In the genomic region with DNA sequence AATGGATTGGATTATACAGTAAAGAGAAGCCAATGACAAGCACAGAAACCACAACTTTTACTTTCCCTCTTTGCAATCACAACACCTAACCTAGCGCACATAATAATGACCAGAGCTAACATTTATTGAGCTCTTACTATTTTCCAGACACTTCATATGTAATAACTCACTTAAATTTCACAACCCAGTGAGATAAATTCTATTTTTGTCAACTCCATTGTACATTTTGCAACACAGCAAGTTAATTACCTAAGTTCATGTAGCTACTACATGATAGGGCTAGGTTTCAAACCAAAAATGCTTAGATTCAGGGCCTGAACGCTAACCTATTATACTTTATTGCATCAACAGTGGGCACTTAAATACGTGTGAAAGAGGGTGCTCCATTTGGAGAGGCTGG, we compare ENCODE assay signal across 26 cellular contexts.
"Had no signal": no experiment of that assay in that cellular context is flagged by ENCODE, and none has a peak within 500 bp of the region (broad histone marks: within the 10 kb centered on the region; RNA-seq: fewer than 3 reads in every experiment).

No MANE protein-coding gene starts in this region.

- ATAC-seq: esophagus mucosa; gastroesophageal sphincter; mucosa of descending colon; natural killer cell treated with Interleukin-12 subunit alpha and Interleukin-12 subunit beta and Interleukin-15 and Interleukin-18, amount 100 ng/mL, for 72 hours; upper lobe of right lung had no signal

- DNase-seq: activated CD4-positive, alpha-beta memory T cell treated with anti-CD3 and anti-CD28 coated beads for 36 hours; activated CD4-positive, alpha-beta T cell treated with anti-CD3 and anti-CD28 coated beads, Interleukin-2, amount 10 ng/mL, durations not matched to agents 24 days and 14 days; activated CD4-positive, CD25-positive, alpha-beta regulatory T cell treated with anti-CD3 and anti-CD28 coated beads, Interleukin-2, amount 50 U/mL, for 72 hours; activated CD8-positive, alpha-beta memory T cell treated with anti-CD3 and anti-CD28 coated beads, Interleukin-2, amount 50 U/mL, for 4 hours; activated effector memory CD4-positive, alpha-beta T cell treated with anti-CD3 and anti-CD28 coated beads, Interleukin-2, amount 50 U/mL, for 16 hours; activated naive CD4-positive, alpha-beta T cell treated with anti-CD3 and anti-CD28 coated beads for 36 hours; activated naive CD8-positive, alpha-beta T cell treated with anti-CD3 and anti-CD28 coated beads for 36 hours; activated T-cell treated with anti-CD3 and anti-CD28 coated beads, Interleukin-2, amount 50 U/mL, for 1 hour; adrenal gland; dorsolateral prefrontal cortex; islet precursor cell; left ventricle myocardium inferior; mucosa of descending colon; spleen; T-helper 9 cell; tibial artery; upper lobe of right lung had no signal

- H3K9me3 ChIP-seq: adrenal gland, ascending aorta, gastroesophageal sphincter, left ventricle myocardium inferior, mucosa of descending colon, right atrium auricular region, spleen, suprapubic skin, tibial artery, upper lobe of right lung had no signal

- H3K4me1 ChIP-seq: adrenal gland, ascending aorta, left ventricle myocardium inferior, spleen, suprapubic skin, upper lobe of right lung had no signal

- H3K36me3 ChIP-seq: adrenal gland, ascending aorta, left ventricle myocardium inferior, right atrium auricular region, spleen, suprapubic skin, tibial artery, upper lobe of right lung had no signal

- H3K27ac ChIP-seq: adrenal gland, ascending aorta, coronary artery, dorsolateral prefrontal cortex, gastroesophageal sphincter, hepatocyte, left ventricle myocardium inferior, right atrium auricular region, spleen, suprapubic skin, tibial artery, upper lobe of right lung had no signal

- H3K27me3 ChIP-seq: adrenal gland, ascending aorta, gastroesophageal sphincter, hepatocyte, right atrium auricular region, spleen, suprapubic skin, tibial artery, upper lobe of right lung had no signal

- H2AFZ ChIP-seq: hepatocyte had no signal

- H3K4me2 ChIP-seq: hepatocyte had no signal

- H3K79me2 ChIP-seq: hepatocyte had no signal

- H3K4me3 ChIP-seq: adrenal gland, ascending aorta, coronary artery, dorsolateral prefrontal cortex, gastroesophageal sphincter, hepatocyte, left ventricle myocardium inferior, lung, mucosa of descending colon, right atrium auricular region, spleen, suprapubic skin, tibial artery, upper lobe of right lung had no signal
